1 cellular context compared by ENCODE assay signal in the genomic region with DNA sequence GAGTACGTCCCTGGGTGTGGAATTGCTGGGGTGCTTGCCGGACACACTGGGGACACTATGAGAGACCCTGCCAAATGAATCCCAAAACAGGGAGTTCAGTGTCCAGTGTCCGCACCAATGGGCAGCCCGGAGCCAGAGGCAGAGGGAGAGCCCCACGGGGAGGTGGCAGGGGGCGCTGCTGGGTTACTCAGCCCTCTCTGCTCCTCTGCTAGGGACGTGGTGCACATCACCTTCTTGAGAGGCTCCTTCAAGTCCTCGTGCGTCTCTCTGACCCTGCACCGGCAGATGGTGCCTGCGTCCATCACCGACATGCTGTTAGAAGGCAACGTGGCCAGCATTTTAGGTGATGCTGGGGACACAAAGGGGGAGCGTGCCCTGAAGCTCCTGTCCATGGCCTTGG.
TF ChIP-seq lines count a peak whose summit lies in the region.

No MANE protein-coding gene starts in this region.

TF ChIP-seq in HCT116, 20 proteins besides CTCF, POLR2A, EP300 and RAD21 (continued from another document):
- TF ChIP-seq, protein P1, sequence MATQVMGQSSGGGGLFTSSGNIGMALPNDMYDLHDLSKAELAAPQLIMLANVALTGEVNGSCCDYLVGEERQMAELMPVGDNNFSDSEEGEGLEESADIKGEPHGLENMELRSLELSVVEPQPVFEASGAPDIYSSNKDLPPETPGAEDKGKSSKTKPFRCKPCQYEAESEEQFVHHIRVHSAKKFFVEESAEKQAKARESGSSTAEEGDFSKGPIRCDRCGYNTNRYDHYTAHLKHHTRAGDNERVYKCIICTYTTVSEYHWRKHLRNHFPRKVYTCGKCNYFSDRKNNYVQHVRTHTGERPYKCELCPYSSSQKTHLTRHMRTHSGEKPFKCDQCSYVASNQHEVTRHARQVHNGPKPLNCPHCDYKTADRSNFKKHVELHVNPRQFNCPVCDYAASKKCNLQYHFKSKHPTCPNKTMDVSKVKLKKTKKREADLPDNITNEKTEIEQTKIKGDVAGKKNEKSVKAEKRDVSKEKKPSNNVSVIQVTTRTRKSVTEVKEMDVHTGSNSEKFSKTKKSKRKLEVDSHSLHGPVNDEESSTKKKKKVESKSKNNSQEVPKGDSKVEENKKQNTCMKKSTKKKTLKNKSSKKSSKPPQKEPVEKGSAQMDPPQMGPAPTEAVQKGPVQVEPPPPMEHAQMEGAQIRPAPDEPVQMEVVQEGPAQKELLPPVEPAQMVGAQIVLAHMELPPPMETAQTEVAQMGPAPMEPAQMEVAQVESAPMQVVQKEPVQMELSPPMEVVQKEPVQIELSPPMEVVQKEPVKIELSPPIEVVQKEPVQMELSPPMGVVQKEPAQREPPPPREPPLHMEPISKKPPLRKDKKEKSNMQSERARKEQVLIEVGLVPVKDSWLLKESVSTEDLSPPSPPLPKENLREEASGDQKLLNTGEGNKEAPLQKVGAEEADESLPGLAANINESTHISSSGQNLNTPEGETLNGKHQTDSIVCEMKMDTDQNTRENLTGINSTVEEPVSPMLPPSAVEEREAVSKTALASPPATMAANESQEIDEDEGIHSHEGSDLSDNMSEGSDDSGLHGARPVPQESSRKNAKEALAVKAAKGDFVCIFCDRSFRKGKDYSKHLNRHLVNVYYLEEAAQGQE (IDR thresholded peaks at IDR 0.05; ENCODE audit: low read depth) = no peak
- TF ChIP-seq SP1 (IDR thresholded peaks at IDR 0.05; ENCODE audit: low read depth) (no peak), ZFX (IDR thresholded peaks at IDR 0.05) (no peak)
- TF ChIP-seq, protein P2, sequence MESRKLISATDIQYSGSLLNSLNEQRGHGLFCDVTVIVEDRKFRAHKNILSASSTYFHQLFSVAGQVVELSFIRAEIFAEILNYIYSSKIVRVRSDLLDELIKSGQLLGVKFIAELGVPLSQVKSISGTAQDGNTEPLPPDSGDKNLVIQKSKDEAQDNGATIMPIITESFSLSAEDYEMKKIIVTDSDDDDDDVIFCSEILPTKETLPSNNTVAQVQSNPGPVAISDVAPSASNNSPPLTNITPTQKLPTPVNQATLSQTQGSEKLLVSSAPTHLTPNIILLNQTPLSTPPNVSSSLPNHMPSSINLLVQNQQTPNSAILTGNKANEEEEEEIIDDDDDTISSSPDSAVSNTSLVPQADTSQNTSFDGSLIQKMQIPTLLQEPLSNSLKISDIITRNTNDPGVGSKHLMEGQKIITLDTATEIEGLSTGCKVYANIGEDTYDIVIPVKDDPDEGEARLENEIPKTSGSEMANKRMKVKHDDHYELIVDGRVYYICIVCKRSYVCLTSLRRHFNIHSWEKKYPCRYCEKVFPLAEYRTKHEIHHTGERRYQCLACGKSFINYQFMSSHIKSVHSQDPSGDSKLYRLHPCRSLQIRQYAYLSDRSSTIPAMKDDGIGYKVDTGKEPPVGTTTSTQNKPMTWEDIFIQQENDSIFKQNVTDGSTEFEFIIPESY (IDR thresholded peaks at IDR 0.05; ENCODE audit: extremely low read depth, insufficient replicate concordance, low read length) = no peak
